17 cellular contexts compared by ENCODE assay signal in genomic region chr10:124890225-124890624, GRCh38. TPM values are rescaled to one million over a fixed set of nuclear protein-coding genes. Genes with fewer than 3 reads are reported as not detected.
DNase-seq lines count a peak whose midpoint lies in the region; ATAC-seq, FAIRE-seq and TF ChIP-seq lines count a peak whose summit lies in the region.
"Had no signal": no experiment of that assay in that cellular context is flagged by ENCODE, and none has a peak within 500 bp of the region (broad histone marks: within the 10 kb centered on the region; RNA-seq: fewer than 3 reads in every experiment).

No MANE protein-coding gene starts in this region.

- TF ChIP-seq POLR2A in adrenal gland (IDR thresholded peaks at IDR 0.05), result no peak

- intact Hi-C loops in adrenal gland (cut with DNase I) (no loop called here), upper lobe of right lung (cut with DNase I) (no loop called here)

- DNase-seq in adrenal gland (peak in 4 of 7 donors; percentile 21 to 38 (median 34)), mesenteric fat pad (ENCODE audit: low spot score) (peak; percentile 47), upper lobe of right lung (peak; percentile 15), brain microvascular endothelial cell (no peak), HTR-8/SVneo (ENCODE audit: insufficient read length, low spot score) (no peak)
- no peak for DNase-seq in stimulated activated CD4-positive, alpha-beta T cell treated with anti-CD3 and anti-CD28 coated beads, Interleukin-4, amount 100 ng/mL, for 4 hours
- DNase-seq: CD8-positive, alpha-beta T cell; COR-L47; DMS153; DMS79 treated with DMSO at 0.1 percent for 48 hours; EL; GOT3 had no signal

- FAIRE-seq in HTR-8/SVneo (lab: Jason Lieb, UNC), result no peak
- FAIRE-seq: D721Med, G401.6, GM12891 had no signal

- H3K27me3 ChIP-seq in adrenal gland (no peaks in the 10 kb centered on the region), iPS-15b (ENCODE audit: control insufficient read depth, insufficient read depth, low read length) (no peaks in the 10 kb centered on the region), upper lobe of right lung (no peaks in the 10 kb centered on the region), brain microvascular endothelial cell (replicated peaks) (no peaks in the 10 kb centered on the region)

- H3K9ac ChIP-seq in iPS-15b (ENCODE audit: low read depth, low read length), result peak overlapping the region; percentile 9

- H3K4me3 ChIP-seq in adrenal gland (no peak overlapping the region), iPS-15b (ENCODE audit: low read depth, low read length) (no peak overlapping the region), upper lobe of right lung (no peak overlapping the region), brain microvascular endothelial cell (ENCODE audit: low read depth, low read length) (no peak overlapping the region)
- H3K4me3 ChIP-seq: HAP-1 had no signal

- 48 to 65% (median 60%) methylated on average over 3 to 6 of the region's 6 CpGs for WGBS in adrenal gland, 4 donors

- no peak for ATAC-seq in upper lobe of right lung
- ATAC-seq: CD8-positive, alpha-beta T cell had no signal

- H3K27ac ChIP-seq in adrenal gland (no peak overlapping the region), upper lobe of right lung (no peak overlapping the region), brain microvascular endothelial cell (no peak overlapping the region)

- in situ Hi-C loops in brain microvascular endothelial cell (cut with HindIII; ENCODE audit: low pct_ligation_motif_present, low sequenced_read_pairs), result no loop called here

- H3K36me3 ChIP-seq in adrenal gland (replicated peaks in 1 of 2) (no peaks in the 10 kb centered on the region), iPS-15b (ENCODE audit: control insufficient read depth, insufficient read depth, low read length) (no peaks in the 10 kb centered on the region), upper lobe of right lung (no peaks in the 10 kb centered on the region), brain microvascular endothelial cell (replicated peaks) (no peaks in the 10 kb centered on the region)
- H3K36me3 ChIP-seq: HAP-1 had no signal

- TF ChIP-seq CTCF in adrenal gland (IDR thresholded peaks at IDR 0.05) (no peak), upper lobe of right lung (IDR thresholded peaks at IDR 0.05) (no peak), brain microvascular endothelial cell (IDR thresholded peaks at IDR 0.05; ENCODE audit: low read depth, low read length, missing control alignments) (no peak)

- H3K9me3 ChIP-seq in adrenal gland (replicated peaks in 1 of 3) (no peaks in the 10 kb centered on the region), iPS-15b (ENCODE audit: control insufficient read depth, insufficient read depth, low read length) (no peaks in the 10 kb centered on the region), upper lobe of right lung (no peaks in the 10 kb centered on the region)
- H3K9me3 ChIP-seq: HAP-1 had no signal

- H3K4me1 ChIP-seq in adrenal gland (replicated peaks in 1 of 2) (no peaks in the 10 kb centered on the region), iPS-15b (ENCODE audit: control insufficient read depth, insufficient read depth, low read length) (no peaks in the 10 kb centered on the region), upper lobe of right lung (no peaks in the 10 kb centered on the region)
- H3K4me1 ChIP-seq: HAP-1 had no signal

RNA-seq across cellular contexts. Expression of gene ZRANB1, which starts 51.7 kb away (rescaled TPM):
- total RNA-seq in adrenal gland, result 10 to 100 TPM; 23.0 to 64.7 (median 41.9) TPM
- polyA plus RNA-seq in adrenal gland, result 10 to 100 TPM; 20.2 to 30.4 (median 23.6) TPM
- total RNA-seq in mesenteric fat pad, result 28.0 TPM
- 20.5 TPM for total RNA-seq in upper lobe of right lung

Comparison
In these comparisons a context has a peak if more than half of its experiments do, and no peak if none do; other contexts are left out.
1. DNase-seq: peak in adrenal gland (4 of 7), mesenteric fat pad (single experiment) and upper lobe of right lung (single experiment); none in brain microvascular endothelial cell (single experiment), stimulated activated CD4-positive, alpha-beta T cell treated with anti-CD3 and anti-CD28 coated beads, Interleukin-4, amount 100 ng/mL, for 4 hours (0 of 2) and HTR-8/SVneo (single experiment).